ENCODE assay signal across 8 cellular contexts in the genomic region with DNA sequence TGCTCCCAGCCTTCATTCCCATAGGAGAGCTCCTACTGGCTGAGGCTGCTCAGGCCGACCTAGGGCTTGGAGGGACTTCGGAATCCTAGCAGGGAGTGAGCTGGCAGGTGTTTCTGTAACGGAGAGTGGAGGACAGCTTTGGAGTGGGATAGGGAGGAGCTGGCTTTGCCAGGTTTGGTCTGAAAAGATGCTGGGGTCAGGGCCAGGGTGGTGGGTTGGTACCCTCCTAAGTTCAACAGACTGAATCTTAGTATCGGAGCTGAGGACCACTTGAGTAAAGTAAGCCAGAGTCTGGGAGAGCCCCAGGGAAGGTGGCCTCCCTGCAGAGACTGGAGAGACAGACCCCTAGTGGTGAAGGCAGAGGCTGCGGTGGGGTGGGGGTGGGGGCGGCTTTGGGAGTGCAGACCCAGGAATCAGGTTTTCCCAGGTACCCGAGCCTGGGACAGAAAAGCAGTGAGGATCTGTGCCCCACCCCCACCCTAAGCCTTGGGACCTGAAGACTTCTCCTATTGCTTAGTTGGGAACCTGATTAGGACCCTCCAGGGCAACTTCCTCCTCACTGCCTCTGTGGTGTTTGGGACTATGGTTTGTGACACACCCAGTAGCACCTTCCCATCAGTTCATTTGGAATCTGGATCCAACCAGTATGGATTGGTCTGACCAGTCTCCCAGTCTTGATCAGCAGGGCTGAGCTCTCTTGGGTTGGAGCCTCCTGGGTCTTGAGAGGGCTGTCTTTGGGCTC. TPM values are rescaled to one million over a fixed set of nuclear protein-coding genes. Genes with fewer than 3 reads are reported as not detected.
DNase-seq lines count a peak whose midpoint lies in the region; ATAC-seq and TF ChIP-seq lines count a peak whose summit lies in the region.

No MANE protein-coding gene starts in this region.

- H3K27ac ChIP-seq in RWPE1 = peak overlapping the region; percentile 7; the same call in 1 of the 2 replicates
- no peak overlapping the region for H3K27ac ChIP-seq in naive thymus-derived CD4-positive, alpha-beta T cell (ENCODE audit: low read depth, low read length)

- H3K36me3 ChIP-seq in naive thymus-derived CD4-positive, alpha-beta T cell (ENCODE audit: control insufficient read depth in 2 of 3, insufficient read depth in 3 of 3, low read length in 3 of 3) = peaks cover 0 to 8% (median 0%) of the 10 kb centered on the region in 3 experiments

- H3K36me3 Mint-ChIP-seq in naive thymus-derived CD4-positive, alpha-beta T cell = peaks cover 0 to 9% (median 4%) of the 10 kb centered on the region in 5 donors

- H3K4me1 Mint-ChIP-seq in naive thymus-derived CD4-positive, alpha-beta T cell = peaks cover 55 to 76% (median 66%) of the 10 kb centered on the region in 7 donors

- DNase-seq in AG10803 (ENCODE audit: low read depth) = no peak
- no peak for DNase-seq in GM12865 (ENCODE audit: low read depth)
- peak; percentile 57 for DNase-seq in RWPE1 (ENCODE audit: low spot score)
- peak; percentile 20 for DNase-seq in effector CD8-positive, alpha-beta T cell (lab: John Stamatoyannopoulos, UW)
- peak in 2 of 9 donors; percentile 14 for DNase-seq in naive thymus-derived CD4-positive, alpha-beta T cell

- intact Hi-C loops in naive thymus-derived CD4-positive, alpha-beta T cell (cut with micrococcal nuclease) = loop anchor here (5.0 to 10.0 kb wide), 12 partner anchors 39 to 1231 kb away; a partner anchor contains a TSS

- H3K9me3 Mint-ChIP-seq in naive thymus-derived CD4-positive, alpha-beta T cell = no peaks in the 10 kb centered on the region

- CTCF ChIA-PET in RWPE1 (lab: Yijun Ruan, JAX) = interaction anchor here (0.6 to 1.2 kb wide), 11 partner anchors 8 to 626 kb away, joined by 3 to 5 read pairs (median 3); no protein-coding TSS in a partner anchor
- CTCF ChIA-PET in naive thymus-derived CD4-positive, alpha-beta T cell (lab: Charles Lee) = interaction anchor here (0.8 to 4.8 kb wide), 11 partner anchors 11 to 237 kb away, joined by 3 to 40 read pairs (median 4); no protein-coding TSS in a partner anchor

- peak overlapping the region in 4 of 9 donors; percentile 26 to 78 (median 70) for H3K27ac Mint-ChIP-seq in naive thymus-derived CD4-positive, alpha-beta T cell

- peaks cover 46 to 53% of the 10 kb centered on the region in 2 donors for H3K4me1 ChIP-seq in naive thymus-derived CD4-positive, alpha-beta T cell (ENCODE audit: control insufficient read depth in 2 of 2, insufficient read depth in 2 of 2, low read length in 2 of 2)

- no peak for ATAC-seq in naive thymus-derived CD4-positive, alpha-beta T cell
- ATAC-seq in GM19324 (IDR thresholded peaks at IDR 0.05; ENCODE audit: low FRiP score, unreplicated experiment) (no peak), GM19328 (IDR thresholded peaks at IDR 0.05; ENCODE audit: unreplicated experiment) (no peak), HG03521 (IDR thresholded peaks at IDR 0.05; ENCODE audit: unreplicated experiment) (no peak)

- TF ChIP-seq CTCF in AG10803 (conservative IDR thresholded peaks at IDR 0.05; ENCODE audit: low read length) = peak; percentile 40
- TF ChIP-seq CTCF in GM12865 (IDR thresholded peaks at IDR 0.05; ENCODE audit: insufficient read depth, low read depth, low read length, missing control alignments) = peak; percentile 69
- TF ChIP-seq CTCF in RWPE1 (conservative IDR thresholded peaks at IDR 0.05; ENCODE audit: low read depth) = no peak

- peak overlapping the region; percentile 70 to 96 (median 84) for H3K4me3 Mint-ChIP-seq in naive thymus-derived CD4-positive, alpha-beta T cell

- POLR2A ChIA-PET in RWPE1 (lab: Yijun Ruan, JAX; ENCODE audit: low non-redundant PET) = no interaction called here
- POLR2A ChIA-PET in naive thymus-derived CD4-positive, alpha-beta T cell (lab: Charles Lee) = interaction anchor here (0.6 to 4.1 kb wide), 6 partner anchors 40 to 494 kb away, joined by 3 to 17 read pairs (median 4); a partner anchor contains a TSS

- H3K27me3 Mint-ChIP-seq in naive thymus-derived CD4-positive, alpha-beta T cell = no peaks in the 10 kb centered on the region

- H3K4me3 ChIP-seq in AG10803 (ENCODE audit: low read length) = peak overlapping the region; percentile 46
- peak overlapping the region; percentile 70 for H3K4me3 ChIP-seq in GM12865 (ENCODE audit: low read depth, low read length)
- H3K4me3 ChIP-seq in naive thymus-derived CD4-positive, alpha-beta T cell (ENCODE audit: low read length) = peak overlapping the region; percentile 83

- H3K9me3 ChIP-seq in naive thymus-derived CD4-positive, alpha-beta T cell (ENCODE audit: control insufficient read depth in 2 of 3, low read length in 3 of 3) = no peaks in the 10 kb centered on the region

- no peaks in the 10 kb centered on the region for H3K27me3 ChIP-seq in naive thymus-derived CD4-positive, alpha-beta T cell (ENCODE audit: control insufficient read depth in 2 of 2, insufficient read depth in 2 of 2, low read length in 2 of 2)

RNA-seq across cellular contexts. Expression of a gene that starts 3.0 kb away (rescaled TPM):
- total RNA-seq in naive thymus-derived CD4-positive, alpha-beta T cell = 1 to 10 TPM; 4.6 to 9.5 (median 5.5) TPM
- polyA plus RNA-seq in naive thymus-derived CD4-positive, alpha-beta T cell = 1 to 10 TPM; 1.4 to 2.0 TPM

RNA-seq across cellular contexts. Expression of a gene that starts 23.8 kb away (rescaled TPM):
- total RNA-seq in naive thymus-derived CD4-positive, alpha-beta T cell = 10 to 100 TPM in 2 of 5 experiments, 1 to 10 TPM in 3; 5.0 to 10.9 (median 9.2) TPM
- 10 to 100 TPM; 16.8 to 28.4 TPM for polyA plus RNA-seq in naive thymus-derived CD4-positive, alpha-beta T cell

RNA-seq across cellular contexts. Expression of a gene that starts 52.4 kb away (rescaled TPM):
- total RNA-seq in naive thymus-derived CD4-positive, alpha-beta T cell = 10 to 100 TPM; 32.1 to 51.5 (median 44.6) TPM
- polyA plus RNA-seq in naive thymus-derived CD4-positive, alpha-beta T cell = 1 to 10 TPM; 4.0 to 5.8 TPM

Comparison
In these comparisons a context has a peak if more than half of its experiments do, and no peak if none do; other contexts are left out.
1. DNase-seq: peak in RWPE1 (single experiment) and effector CD8-positive, alpha-beta T cell (single experiment); none in AG10803 (single experiment) and GM12865 (single experiment).
2. Peak in every context shown above with its lines, with median percentiles within 50 percentile points of each other: H3K4me3 ChIP-seq.